In the genomic region with DNA sequence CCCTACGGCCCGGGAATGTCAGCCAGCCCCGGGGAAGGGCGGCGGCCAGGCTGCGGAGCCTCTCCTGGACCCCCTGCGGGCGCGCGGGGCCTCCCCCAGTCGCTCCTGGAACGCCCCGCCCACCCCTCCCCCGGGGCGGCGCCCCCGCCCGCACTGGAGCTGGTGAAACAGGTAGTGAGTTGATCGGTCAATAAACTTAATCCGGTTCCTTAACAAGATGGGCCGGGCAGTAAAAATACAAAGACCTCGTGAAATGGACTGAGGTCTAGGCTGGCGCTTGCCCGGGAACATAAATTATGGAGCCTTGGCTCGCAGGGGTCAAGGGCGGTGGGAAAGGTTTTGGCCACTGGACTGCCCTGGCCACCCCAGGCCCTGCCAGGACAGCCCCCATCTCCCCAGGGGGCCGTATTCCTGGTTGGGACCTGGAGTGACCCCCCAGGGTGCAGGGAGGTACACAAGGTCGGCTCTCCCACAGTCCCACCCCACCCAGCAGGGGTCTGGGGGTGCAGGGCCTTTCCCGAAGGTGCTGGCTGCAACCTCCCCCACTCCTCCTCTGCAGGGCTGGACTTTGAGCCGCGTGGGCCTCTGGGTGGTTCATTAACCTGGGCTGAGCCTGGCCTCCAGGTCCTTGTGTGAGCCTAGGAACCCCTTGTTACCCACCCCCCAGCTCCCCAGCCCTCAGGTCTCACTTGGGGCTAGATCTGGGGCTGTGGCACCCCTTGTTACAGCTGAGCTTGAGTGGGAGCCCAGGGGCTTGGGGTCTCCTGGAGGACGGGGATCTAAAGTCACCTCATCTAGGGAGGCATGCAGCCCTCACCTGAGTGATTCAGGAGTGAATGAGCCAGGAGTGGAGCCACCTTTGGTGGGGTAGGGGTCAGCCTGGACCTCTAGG, we compare ENCODE assay signal across 13 cellular contexts. TPM values are rescaled to one million over a fixed set of nuclear protein-coding genes. Genes with fewer than 3 reads are reported as not detected.
A peak's percentile ranks its signal among the peaks of the same experiment; 100 is the strongest.
DNase-seq lines count a peak whose midpoint lies in the region; ATAC-seq and TF ChIP-seq lines count a peak whose summit lies in the region.
"Had no signal": no experiment of that assay in that cellular context is flagged by ENCODE, and none has a peak within 500 bp of the region (broad histone marks: within the 10 kb centered on the region; RNA-seq: fewer than 3 reads in every experiment).

No MANE protein-coding gene starts in this region.

- no peak overlapping the region for H2AFZ ChIP-seq in neural progenitor cell (replicated peaks)

- peak overlapping the region in 7 of 10 experiments; percentile 61 to 75 (median 67); a peak in 13 of 20 replicates for H3K4me3 ChIP-seq in BLaER1 treated with 17β-estradiol and CSF1 and Interleukin-3, amounts not matched to agents 10 nM and 100 nM
- H3K4me3 ChIP-seq in esophagus squamous epithelium (peak overlapping the region; percentile 71 to 86 (median 82)), neural progenitor cell (peak overlapping the region; percentile 57)
- no peak overlapping the region for H3K4me3 ChIP-seq in effector memory CD4-positive, alpha-beta T cell (ENCODE audit: insufficient read depth, low read depth, low read length, poor library complexity, severe bottlenecking)

- H3K36me3 ChIP-seq in BLaER1 treated with 17β-estradiol and CSF1 and Interleukin-3, amounts not matched to agents 10 nM and 100 nM, result no peaks in the 10 kb centered on the region
- peaks cover 3 to 48% (median 7%) of the 10 kb centered on the region in 3 donors for H3K36me3 ChIP-seq in esophagus squamous epithelium
- H3K36me3 ChIP-seq in neural progenitor cell, result no peaks in the 10 kb centered on the region
- no peaks in the 10 kb centered on the region for H3K36me3 ChIP-seq in effector memory CD4-positive, alpha-beta T cell (ENCODE audit: control insufficient read depth, insufficient read depth, low read length)

- peak overlapping the region in 3 of 11 experiments; percentile 71 to 75 (median 71); a peak in 3 of 22 replicates for H3K9ac ChIP-seq in BLaER1 treated with 17β-estradiol and CSF1 and Interleukin-3, amounts not matched to agents 10 nM and 100 nM
- H3K9ac ChIP-seq in neural progenitor cell, result no peak overlapping the region

- 2% methylated on average over 12 of the region's 32 CpGs; no CpG with 5 or more reads in 1 of the 2 donors for WGBS in esophagus squamous epithelium, 2 donors

- H3K27me3 Mint-ChIP-seq in neural progenitor cell (ENCODE audit: insufficient read depth, low read depth), result peaks cover 18% of the 10 kb centered on the region

- TF ChIP-seq POLR2A in esophagus squamous epithelium (IDR thresholded peaks at IDR 0.05), result no peak

- ATAC-seq in GM18861 (IDR thresholded peaks at IDR 0.05; ENCODE audit: unreplicated experiment), result no peak

- peaks cover 14 to 42% (median 32%) of the 10 kb centered on the region in 10 experiments for H3K4me1 ChIP-seq in BLaER1 treated with 17β-estradiol and CSF1 and Interleukin-3, amounts not matched to agents 10 nM and 100 nM
- H3K4me1 ChIP-seq in esophagus squamous epithelium, result peaks cover 22 to 79% (median 26%) of the 10 kb centered on the region in 3 donors
- peaks cover 19% of the 10 kb centered on the region for H3K4me1 ChIP-seq in neural progenitor cell
- H3K4me1 ChIP-seq in effector memory CD4-positive, alpha-beta T cell (ENCODE audit: control insufficient read depth, insufficient read depth, low read length, poor library complexity, severe bottlenecking), result peaks cover 16% of the 10 kb centered on the region

- H3K9me3 Mint-ChIP-seq in neural progenitor cell, result no peaks in the 10 kb centered on the region
- H3K9me3 Mint-ChIP-seq: HFFc6 had no signal

- H3K4me3 Mint-ChIP-seq in neural progenitor cell, result peak overlapping the region; percentile 75
- H3K4me3 Mint-ChIP-seq: HFFc6 had no signal

- peak overlapping the region; percentile 96 to 100 (median 100) for H3K4me2 ChIP-seq in BLaER1 treated with 17β-estradiol and CSF1 and Interleukin-3, amounts not matched to agents 10 nM and 100 nM
- H3K4me2 ChIP-seq in neural progenitor cell, result peak overlapping the region; percentile 97

- no peaks in the 10 kb centered on the region for H3K9me3 ChIP-seq in BLaER1 treated with 17β-estradiol and CSF1 and Interleukin-3, amounts not matched to agents 10 nM and 100 nM (replicated peaks in 1 of 11)
- H3K9me3 ChIP-seq in esophagus squamous epithelium (no peaks in the 10 kb centered on the region), neural progenitor cell (ENCODE audit: low read depth) (no peaks in the 10 kb centered on the region)
- H3K9me3 ChIP-seq in effector memory CD4-positive, alpha-beta T cell (ENCODE audit: control insufficient read depth, low read length), result no peaks in the 10 kb centered on the region

- H3K4me1 Mint-ChIP-seq in neural progenitor cell, result peaks cover 8% of the 10 kb centered on the region

- no peak overlapping the region for H3K27ac Mint-ChIP-seq in neural progenitor cell
- H3K27ac Mint-ChIP-seq: HFFc6 had no signal

- H3F3A ChIP-seq in neural progenitor cell (ENCODE audit: low read depth), result peaks cover 25% of the 10 kb centered on the region

- peaks cover 2% of the 10 kb centered on the region for H3K36me3 Mint-ChIP-seq in neural progenitor cell

- TF ChIP-seq CTCF in esophagus squamous epithelium (IDR thresholded peaks at IDR 0.05) (no peak), neural progenitor cell (IDR thresholded peaks at IDR 0.05) (no peak)

- no peak overlapping the region for H3K27ac ChIP-seq in BLaER1 treated with 17β-estradiol and CSF1 and Interleukin-3, amounts not matched to agents 10 nM and 100 nM
- H3K27ac ChIP-seq in esophagus squamous epithelium, result peak overlapping the region in 3 of 4 donors; percentile 83 to 90 (median 85)
- no peak overlapping the region for H3K27ac ChIP-seq in neural progenitor cell
- H3K27ac ChIP-seq in effector memory CD4-positive, alpha-beta T cell (ENCODE audit: insufficient read depth, low read length, poor library complexity, severe bottlenecking), result no peak overlapping the region

- H3K27me3 ChIP-seq in BLaER1 treated with 17β-estradiol and CSF1 and Interleukin-3, amounts not matched to agents 10 nM and 100 nM, result peaks cover 82 to 98% (median 88%) of the 10 kb centered on the region in 11 experiments
- H3K27me3 ChIP-seq in esophagus squamous epithelium (peaks cover 0 to 60% (median 0%) of the 10 kb centered on the region in 4 donors), neural progenitor cell (peaks cover 53% of the 10 kb centered on the region)
- peaks cover 30% of the 10 kb centered on the region for H3K27me3 ChIP-seq in effector memory CD4-positive, alpha-beta T cell (replicated peaks; ENCODE audit: control insufficient read depth, insufficient read depth, low read length, poor library complexity, severe bottlenecking)

- peaks cover 0 to 77% (median 40%) of the 10 kb centered on the region in 11 experiments; a peak in 18 of 22 replicates for H4K20me1 ChIP-seq in BLaER1 treated with 17β-estradiol and CSF1 and Interleukin-3, amounts not matched to agents 10 nM and 100 nM
- H4K20me1 ChIP-seq in neural progenitor cell (ENCODE audit: low read depth), result peaks cover 53% of the 10 kb centered on the region

- DNase-seq in NCI-H69 (lab: John Stamatoyannopoulos, UW) (peak; percentile 68), esophagus squamous epithelium (lab: John Stamatoyannopoulos, UW) (no peak), neural progenitor cell (ENCODE audit: low spot score) (no peak), cerebellar cortex (ENCODE audit: low spot score) (no peak)
- no peak for DNase-seq in activated CD4-positive, alpha-beta T cell treated with anti-CD3 and anti-CD28 coated beads for 4 hours
- no peak for DNase-seq in effector memory CD4-positive, alpha-beta T cell
- DNase-seq: anterior cingulate cortex; DMS153; HFFc6; NCI-H526 treated with DMSO at 0.1 percent for 48 hours; stimulated activated CD4-positive, alpha-beta T cell treated with anti-CD3 and anti-CD28 coated beads, Interleukin-2, amount 100 ng/mL, for 24 hours had no signal

- H3K79me2 ChIP-seq in neural progenitor cell (ENCODE audit: low read depth), result peaks cover 42% of the 10 kb centered on the region

- intact Hi-C loops in esophagus squamous epithelium (cut with DNase I), result no loop called here

RNA-seq across cellular contexts. Expression of a gene that starts 2.5 kb away (rescaled TPM):
- total RNA-seq in esophagus squamous epithelium, result 100 to 1,000 TPM; 175 to 307 (median 223) TPM
- 4.8 and 17.0 TPM in 2 replicates for total RNA-seq in neural progenitor cell (ENCODE audit: low replicate concordance)

Comparison
In these comparisons a context has a peak if more than half of its experiments do, and no peak if none do; other contexts are left out.
1. H3K27ac ChIP-seq: peak in esophagus squamous epithelium (3 of 4); none in BLaER1 treated with 17β-estradiol and CSF1 and Interleukin-3, amounts not matched to agents 10 nM and 100 nM (0 of 11), neural progenitor cell (single experiment) and effector memory CD4-positive, alpha-beta T cell (single experiment).